In genomic region chr12:7108042-7108927, GRCh38 we compare ENCODE assay signal across 8 cellular contexts. TPM values are rescaled to one million over a fixed set of nuclear protein-coding genes. Genes with fewer than 3 reads are reported as not detected.
DNase-seq lines count a peak whose midpoint lies in the region; ATAC-seq and TF ChIP-seq lines count a peak whose summit lies in the region.

No MANE protein-coding gene starts in this region.

- WGBS in esophagus squamous epithelium, 2 donors: 0% methylated on average over 7 to 10 of the region's 33 CpGs

- intact Hi-C loops in esophagus squamous epithelium (cut with DNase I): no loop called here

- H3K4me3 ChIP-seq in esophagus squamous epithelium (peak overlapping the region; percentile 43 to 86 (median 68)), stomach smooth muscle (ENCODE audit: low read length in 2 of 2) (peak overlapping the region; percentile 89 to 93)

- peak overlapping the region; percentile 94 for H3K4me3 Mint-ChIP-seq in natural killer cell treated with Interleukin-12 subunit alpha and Interleukin-12 subunit beta and Interleukin-15 and Interleukin-18, amount 100 ng/mL, for 72 hours

- TF ChIP-seq CTCF in AG09319 (IDR thresholded peaks at IDR 0.05; ENCODE audit: low read depth, low read length) (no peak), esophagus squamous epithelium (IDR thresholded peaks at IDR 0.05) (no peak)

- H3K27ac ChIP-seq in esophagus squamous epithelium: peak overlapping the region; percentile 87 to 98 (median 95)
- H3K27ac ChIP-seq in stomach smooth muscle (ENCODE audit: low read length): peak overlapping the region; percentile 94

- H3K9me3 ChIP-seq in esophagus squamous epithelium (no peaks in the 10 kb centered on the region), stomach smooth muscle (ENCODE audit: control insufficient read depth in 2 of 2, low read length in 2 of 2) (no peaks in the 10 kb centered on the region)

- peaks cover 0 to 19% (median 0%) of the 10 kb centered on the region in 3 donors for H3K36me3 ChIP-seq in esophagus squamous epithelium
- peaks cover 0 to 3% of the 10 kb centered on the region in 2 donors for H3K36me3 ChIP-seq in stomach smooth muscle (ENCODE audit: control insufficient read depth in 2 of 2, insufficient read depth in 2 of 2, low read length in 2 of 2)

- ATAC-seq in GM18868 (IDR thresholded peaks at IDR 0.05; ENCODE audit: unreplicated experiment): peak; percentile 88
- peak; percentile 72 for ATAC-seq in HG03097 (IDR thresholded peaks at IDR 0.05; ENCODE audit: low FRiP score, unreplicated experiment)
- peak; percentile 94 to 98 for ATAC-seq in natural killer cell treated with Interleukin-12 subunit alpha and Interleukin-12 subunit beta and Interleukin-15 and Interleukin-18, amount 100 ng/mL, for 72 hours

- no peaks in the 10 kb centered on the region for H3K27me3 Mint-ChIP-seq in natural killer cell treated with Interleukin-12 subunit alpha and Interleukin-12 subunit beta and Interleukin-15 and Interleukin-18, amount 100 ng/mL, for 72 hours

- H3K27me3 ChIP-seq in esophagus squamous epithelium (no peaks in the 10 kb centered on the region), stomach smooth muscle (ENCODE audit: control insufficient read depth in 1 of 2, insufficient read depth in 2 of 2, low read length in 2 of 2) (no peaks in the 10 kb centered on the region)

- peak overlapping the region; percentile 93 for H3K9ac ChIP-seq in stomach smooth muscle (ENCODE audit: low read length in 2 of 2)

- DNase-seq in AG09319 (ENCODE audit: extremely low read depth, low read depth) (peak; percentile 55), NOMO-1 treated with dmso at 0.1 percent for 144 hours (lab: John Stamatoyannopoulos, UW; ENCODE audit: unreplicated experiment) (peak; percentile 79), activated T-cell treated with anti-CD3 and anti-CD28 coated beads for 4 hours (peak; percentile 43), esophagus squamous epithelium (lab: John Stamatoyannopoulos, UW) (peak; percentile 33)
- DNase-seq in natural killer cell treated with Interleukin-12 subunit alpha and Interleukin-12 subunit beta and Interleukin-15 and Interleukin-18, amount 100 ng/mL, for 72 hours (ENCODE audit: low spot score): peak; percentile 89

- peaks cover 15 to 57% (median 22%) of the 10 kb centered on the region in 3 donors for H3K4me1 ChIP-seq in esophagus squamous epithelium
- peaks cover 20% of the 10 kb centered on the region for H3K4me1 ChIP-seq in stomach smooth muscle (ENCODE audit: control insufficient read depth, insufficient read depth, low read length)

- TF ChIP-seq POLR2A in esophagus squamous epithelium (IDR thresholded peaks at IDR 0.05): peak in 2 of 4 donors; percentile 55 to 74

- H3K36me3 Mint-ChIP-seq in natural killer cell treated with Interleukin-12 subunit alpha and Interleukin-12 subunit beta and Interleukin-15 and Interleukin-18, amount 100 ng/mL, for 72 hours: peaks cover 13% of the 10 kb centered on the region

- peaks cover 30 to 36% of the 10 kb centered on the region in 2 donors for H3K4me1 Mint-ChIP-seq in natural killer cell treated with Interleukin-12 subunit alpha and Interleukin-12 subunit beta and Interleukin-15 and Interleukin-18, amount 100 ng/mL, for 72 hours (ENCODE audit: low read depth in 2 of 2)

- peaks cover 5% of the 10 kb centered on the region for H3K9me3 Mint-ChIP-seq in natural killer cell treated with Interleukin-12 subunit alpha and Interleukin-12 subunit beta and Interleukin-15 and Interleukin-18, amount 100 ng/mL, for 72 hours

- peak overlapping the region; percentile 88 to 93 for H3K27ac Mint-ChIP-seq in natural killer cell treated with Interleukin-12 subunit alpha and Interleukin-12 subunit beta and Interleukin-15 and Interleukin-18, amount 100 ng/mL, for 72 hours

RNA-seq across cellular contexts. Expression of gene C1RL, which starts 0.7 kb away (rescaled TPM):
- total RNA-seq in esophagus squamous epithelium: 10 to 100 TPM; 13.0 to 53.2 (median 25.8) TPM
- total RNA-seq in natural killer cell treated with Interleukin-12 subunit alpha and Interleukin-12 subunit beta and Interleukin-15 and Interleukin-18, amount 100 ng/mL, for 72 hours: 10 to 100 TPM; 24.8 to 29.1 TPM

RNA-seq across cellular contexts. Expression of gene C1R, which starts 16.0 kb away (rescaled TPM):
- total RNA-seq in esophagus squamous epithelium: 100 to 1,000 TPM in 2 of 4 donors, 10 to 100 TPM in 2; 22.8 to 297 (median 140) TPM
- 1 to 10 TPM; 1.6 to 1.7 TPM for total RNA-seq in natural killer cell treated with Interleukin-12 subunit alpha and Interleukin-12 subunit beta and Interleukin-15 and Interleukin-18, amount 100 ng/mL, for 72 hours

RNA-seq across cellular contexts. Expression of gene RBP5, which starts 20.4 kb away (rescaled TPM):
- 1 to 10 TPM in 1 of 4 donors, under 1 TPM in 1, not detected in 2; 0.53 to 1.3 TPM for total RNA-seq in esophagus squamous epithelium
- total RNA-seq in natural killer cell treated with Interleukin-12 subunit alpha and Interleukin-12 subunit beta and Interleukin-15 and Interleukin-18, amount 100 ng/mL, for 72 hours: not detected

RNA-seq across cellular contexts. Expression of gene CLSTN3, which starts 21.9 kb away (rescaled TPM):
- total RNA-seq in esophagus squamous epithelium: 10 to 100 TPM in 2 of 4 donors, 1 to 10 TPM in 2; 4.8 to 12.4 (median 9.5) TPM
- 10 to 100 TPM; 36.3 to 40.0 TPM for total RNA-seq in natural killer cell treated with Interleukin-12 subunit alpha and Interleukin-12 subunit beta and Interleukin-15 and Interleukin-18, amount 100 ng/mL, for 72 hours

RNA-seq across cellular contexts. Expression of gene C1S, which starts 47.8 kb away (rescaled TPM):
- 100 to 1,000 TPM in 2 of 4 donors, 10 to 100 TPM in 2; 25.2 to 375 (median 110) TPM for total RNA-seq in esophagus squamous epithelium
- 1 to 10 TPM; 1.3 to 4.3 TPM for total RNA-seq in natural killer cell treated with Interleukin-12 subunit alpha and Interleukin-12 subunit beta and Interleukin-15 and Interleukin-18, amount 100 ng/mL, for 72 hours

Comparison
In these comparisons a context has a peak if more than half of its experiments do, and no peak if none do; other contexts are left out.
1. Peak in every context shown above with its lines: DNase-seq, ATAC-seq, H3K4me3 ChIP-seq and H3K27ac ChIP-seq.
2. DNase-seq: peak in every context shown above with its lines; median percentile 89 in natural killer cell treated with Interleukin-12 subunit alpha and Interleukin-12 subunit beta and Interleukin-15 and Interleukin-18, amount 100 ng/mL, for 72 hours; 79 in NOMO-1 treated with dmso at 0.1 percent for 144 hours; 55 in AG09319; 43 in activated T-cell treated with anti-CD3 and anti-CD28 coated beads for 4 hours; 33 in esophagus squamous epithelium.
3. RNA of gene C1R, which starts 16.0 kb away (total RNA-seq): 22.8 to 297 TPM in esophagus squamous epithelium; 1.6 to 1.7 TPM in natural killer cell treated with Interleukin-12 subunit alpha and Interleukin-12 subunit beta and Interleukin-15 and Interleukin-18, amount 100 ng/mL, for 72 hours; every median in the first group is over 4 times any median in the second.